In genomic region chr11:135009125-135009524, GRCh38 we compare ENCODE assay signal across 22 cellular contexts.
"Had no signal": no experiment of that assay in that cellular context is flagged by ENCODE, and none has a peak within 500 bp of the region (broad histone marks: within the 10 kb centered on the region; RNA-seq: fewer than 3 reads in every experiment).

No MANE protein-coding gene starts in this region.

- H3K4me3 ChIP-seq: K562, SJCRH30 had no signal

- H3K27me3 ChIP-seq: SJCRH30 had no signal

- FAIRE-seq: HTR-8/SVneo, K562, RCC 7860 had no signal

- H3K27ac ChIP-seq: HL-60, KMS-11, SJCRH30 had no signal

- H3K36me3 Mint-ChIP-seq: IgD-negative memory B cell had no signal

- H3K9me3 ChIP-seq: SJCRH30 had no signal

- H3K4me2 ChIP-seq: KMS-11 had no signal

- H3K4me1 Mint-ChIP-seq: IgD-negative memory B cell had no signal

- ATAC-seq: K562 had no signal

- DNase-seq: Kasumi-1, MM.1S, NCI-H1092 treated with DMSO at 0.1 percent for 48 hours, NCI-H1436, NCI-H187, NCI-H2029, NCI-H2081 treated with DMSO at 0.1 percent for 48 hours, NCI-H2171 treated with DMSO at 0.1 percent for 48 hours, NCI-H345, NCI-H446 treated with DMSO at 0.1 percent for 48 hours, NCI-H510A treated with DMSO at 0.1 percent for 48 hours, NCI-H69, NCI-H774, RPMI8226, SHP77 treated with DMSO at 0.1 percent for 48 hours, SJCRH30 had no signal

- H3K4me3 Mint-ChIP-seq: IgD-negative memory B cell had no signal

- H3K36me3 ChIP-seq: SJCRH30 had no signal

- H3K27ac Mint-ChIP-seq: IgD-negative memory B cell had no signal

- H3K9ac ChIP-seq: KMS-11 had no signal
